In the genomic region with DNA sequence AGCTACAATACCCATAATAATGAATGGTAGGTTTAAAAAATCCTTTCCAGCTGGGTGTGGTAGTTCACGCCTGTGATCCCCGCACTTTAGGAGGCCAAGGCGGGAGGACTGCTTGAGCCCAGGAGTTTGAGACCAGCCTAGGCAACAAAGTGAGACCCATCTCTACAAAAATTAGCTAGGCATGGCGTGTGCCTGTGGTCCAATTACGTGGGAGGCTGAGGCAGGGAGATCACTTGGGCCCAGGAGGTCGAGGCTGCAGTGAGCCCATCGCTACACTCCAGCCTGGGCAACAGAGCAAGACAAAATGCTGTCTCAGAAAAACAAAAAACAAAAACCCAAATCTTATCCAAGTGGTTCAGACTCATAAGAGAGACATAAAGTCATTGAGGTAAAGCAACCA, we compare ENCODE assay signal across 12 cellular contexts. TPM values are rescaled to one million over a fixed set of nuclear protein-coding genes. Genes with fewer than 3 reads are reported as not detected.
"Had no signal": no experiment of that assay in that cellular context is flagged by ENCODE, and none has a peak within 500 bp of the region (broad histone marks: within the 10 kb centered on the region; RNA-seq: fewer than 3 reads in every experiment).

No MANE protein-coding gene starts in this region.

- H3K9me3 Mint-ChIP-seq: activated CD4-positive, alpha-beta memory T cell treated with anti-CD3 and anti-CD28 coated beads for 36 hours; activated naive CD8-positive, alpha-beta T cell treated with anti-CD3 and anti-CD28 coated beads, Interleukin-2, amount 10 ng/mL, durations not matched to agents 7 days and 5 days; mesothelial cell of epicardium; stimulated activated effector memory CD8-positive, alpha-beta T cell treated with anti-CD3 and anti-CD28 coated beads, Interleukin-12 subunit alpha, Interleukin-12 subunit beta, amount 100 ng/mL, for 72 hours; T-helper 2 cell treated with Interferon-gamma antibody and Interleukin-4, amounts not matched to agents 5 μg/mL and 100 μg/mL, for 36 hours had no signal

- H3K27me3 Mint-ChIP-seq: activated CD4-positive, alpha-beta memory T cell treated with anti-CD3 and anti-CD28 coated beads for 36 hours; activated naive CD8-positive, alpha-beta T cell treated with anti-CD3 and anti-CD28 coated beads, Interleukin-2, amount 10 ng/mL, durations not matched to agents 7 days and 5 days had no signal

- H3K27me3 ChIP-seq: heart right ventricle had no signal

- FAIRE-seq: bronchial epithelial cell, endothelial cell of umbilical vein, kidney, small intestine had no signal

- DNase-seq: foreskin melanocyte, small intestine had no signal

- H3K4me3 Mint-ChIP-seq: activated CD4-positive, alpha-beta memory T cell treated with anti-CD3 and anti-CD28 coated beads for 36 hours; activated naive CD8-positive, alpha-beta T cell treated with anti-CD3 and anti-CD28 coated beads, Interleukin-2, amount 10 ng/mL, durations not matched to agents 7 days and 5 days; mesothelial cell of epicardium; stimulated activated effector memory CD8-positive, alpha-beta T cell treated with anti-CD3 and anti-CD28 coated beads, Interleukin-12 subunit alpha, Interleukin-12 subunit beta, amount 100 ng/mL, for 72 hours; T-helper 2 cell treated with Interferon-gamma antibody and Interleukin-4, amounts not matched to agents 5 μg/mL and 100 μg/mL, for 36 hours had no signal

- H3K36me3 Mint-ChIP-seq: activated naive CD8-positive, alpha-beta T cell treated with anti-CD3 and anti-CD28 coated beads, Interleukin-2, amount 10 ng/mL, durations not matched to agents 7 days and 5 days had no signal

- H3K4me1 Mint-ChIP-seq: activated naive CD8-positive, alpha-beta T cell treated with anti-CD3 and anti-CD28 coated beads, Interleukin-2, amount 10 ng/mL, durations not matched to agents 7 days and 5 days; mesothelial cell of epicardium had no signal

- H3K27ac Mint-ChIP-seq: activated CD4-positive, alpha-beta memory T cell treated with anti-CD3 and anti-CD28 coated beads for 36 hours; activated naive CD8-positive, alpha-beta T cell treated with anti-CD3 and anti-CD28 coated beads, Interleukin-2, amount 10 ng/mL, durations not matched to agents 7 days and 5 days; mesothelial cell of epicardium; T-helper 2 cell treated with Interferon-gamma antibody and Interleukin-4, amounts not matched to agents 5 μg/mL and 100 μg/mL, for 36 hours had no signal

- H3K9me3 ChIP-seq: heart right ventricle had no signal

RNA-seq across cellular contexts. Expression of gene SLC6A3, which starts 33.8 kb away (rescaled TPM):
- total RNA-seq: activated CD4-positive, alpha-beta memory T cell treated with anti-CD3 and anti-CD28 coated beads for 36 hours; bronchial epithelial cell; endothelial cell of umbilical vein; left ventricle myocardium superior had no signal
- polyA plus RNA-seq: endothelial cell of umbilical vein had no signal
